In the genomic region with DNA sequence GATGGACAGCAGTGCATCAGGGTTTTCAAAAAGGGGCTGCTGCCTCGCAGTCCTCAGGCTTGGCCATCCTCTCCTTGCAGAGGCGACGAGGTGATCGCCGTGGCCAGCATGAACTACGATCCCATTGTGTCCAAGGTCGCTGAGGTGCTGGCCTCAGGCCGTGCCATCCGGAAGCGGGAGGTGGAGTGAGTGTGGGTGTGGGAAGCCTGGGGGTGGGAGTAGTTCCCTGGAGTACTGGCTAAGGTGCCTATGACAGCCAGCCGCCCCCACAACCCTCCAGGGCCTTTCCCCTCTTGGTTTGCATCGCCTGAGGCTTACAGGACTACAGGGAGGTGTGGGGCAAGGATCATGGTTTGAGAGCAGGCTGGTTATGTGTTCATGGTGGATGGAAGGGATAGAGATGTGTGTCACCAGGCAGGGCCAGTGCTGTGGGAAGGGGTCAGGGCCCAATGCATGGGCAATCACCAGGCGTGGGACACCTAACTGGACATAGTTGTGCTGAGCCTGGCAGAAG, we compare ENCODE assay signal across 1 cellular context.
TF ChIP-seq lines count a peak whose summit lies in the region.

No MANE protein-coding gene starts in this region.

TF ChIP-seq in H1, 55 proteins besides CTCF, POLR2A, EP300 and RAD21:
- no peak for TF ChIP-seq SUZ12 (IDR thresholded peaks at IDR 0.05; ENCODE audit: low read length)
- TF ChIP-seq CTBP2 (IDR thresholded peaks at IDR 0.05; ENCODE audit: borderline replicate concordance, insufficient read depth, insufficient read length, low read length) = no peak
- TF ChIP-seq, protein P1, sequence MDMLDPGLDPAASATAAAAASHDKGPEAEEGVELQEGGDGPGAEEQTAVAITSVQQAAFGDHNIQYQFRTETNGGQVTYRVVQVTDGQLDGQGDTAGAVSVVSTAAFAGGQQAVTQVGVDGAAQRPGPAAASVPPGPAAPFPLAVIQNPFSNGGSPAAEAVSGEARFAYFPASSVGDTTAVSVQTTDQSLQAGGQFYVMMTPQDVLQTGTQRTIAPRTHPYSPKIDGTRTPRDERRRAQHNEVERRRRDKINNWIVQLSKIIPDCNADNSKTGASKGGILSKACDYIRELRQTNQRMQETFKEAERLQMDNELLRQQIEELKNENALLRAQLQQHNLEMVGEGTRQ (IDR thresholded peaks at IDR 0.05; ENCODE audit: low read length) = no peak
- no peak for TF ChIP-seq ATF2 (IDR thresholded peaks at IDR 0.05; ENCODE audit: low read length)
- TF ChIP-seq FOSL1 (IDR thresholded peaks at IDR 0.05; ENCODE audit: insufficient read depth, low read depth, low read length) = no peak
- no peak for TF ChIP-seq ASH2L (IDR thresholded peaks at IDR 0.05; ENCODE audit: low read length)
- no peak for TF ChIP-seq RNF2 (IDR thresholded peaks at IDR 0.05; ENCODE audit: borderline replicate concordance, low read depth, low read length, missing control alignments, poor library complexity, severe bottlenecking)
- no peak for TF ChIP-seq MAFK (IDR thresholded peaks at IDR 0.05; ENCODE audit: low read depth, low read length)
- TF ChIP-seq HDAC2 (IDR thresholded peaks at IDR 0.05; ENCODE audit: borderline replicate concordance in 1 of 2, low read depth in 2 of 2, low read length in 2 of 2) = no peak
